In genomic region chr15:40440300-40441011, GRCh38 we compare ENCODE assay signal across 8 cellular contexts. TPM values are rescaled to one million over a fixed set of nuclear protein-coding genes. Genes with fewer than 3 reads are reported as not detected.
DNase-seq lines count a peak whose midpoint lies in the region; ATAC-seq and TF ChIP-seq lines count a peak whose summit lies in the region.

Gene BAHD1 (plus strand): TSS chr15:40440953. CDS start chr15:40458465, 17,512 bp downstream.

- 0% methylated on average over 21 to 24 of the region's 54 CpGs for WGBS in upper lobe of left lung, 2 donors

- peak within 1 kb of the TSS; percentile 73 to 91 (median 80) for H3K27ac ChIP-seq in upper lobe of left lung

- H3K27me3 Mint-ChIP-seq in activated naive CD8-positive, alpha-beta T cell treated with anti-CD3 and anti-CD28 coated beads, Interleukin-2, amount 50 U/mL, for 24 hours = peaks cover 35% of the 10 kb centered on the region

- H3K9me3 ChIP-seq in upper lobe of left lung = no peaks in the 10 kb centered on the region

- peak; percentile 16; the same call in 1 of the 2 replicates for TF ChIP-seq CTCF in GM12874 (IDR thresholded peaks at IDR 0.05; ENCODE audit: insufficient read depth, low read depth, low read length)
- TF ChIP-seq CTCF in upper lobe of left lung (IDR thresholded peaks at IDR 0.05) = no peak

- H3K27ac Mint-ChIP-seq in activated naive CD8-positive, alpha-beta T cell treated with anti-CD3 and anti-CD28 coated beads, Interleukin-2, amount 50 U/mL, for 24 hours = peak within 1 kb of the TSS; percentile 87

- H3K4me3 Mint-ChIP-seq in activated naive CD8-positive, alpha-beta T cell treated with anti-CD3 and anti-CD28 coated beads, Interleukin-2, amount 50 U/mL, for 24 hours = peak within 1 kb of the TSS; percentile 84

- peaks cover 0 to 28% (median 13%) of the 10 kb centered on the region in 4 donors for H3K27me3 ChIP-seq in upper lobe of left lung

- H3K9me3 Mint-ChIP-seq in activated naive CD8-positive, alpha-beta T cell treated with anti-CD3 and anti-CD28 coated beads, Interleukin-2, amount 50 U/mL, for 24 hours = no peaks in the 10 kb centered on the region

- H3K36me3 Mint-ChIP-seq in activated naive CD8-positive, alpha-beta T cell treated with anti-CD3 and anti-CD28 coated beads, Interleukin-2, amount 50 U/mL, for 24 hours (ENCODE audit: low read depth) = no peaks in the 10 kb centered on the region

- no peaks in the 10 kb centered on the region for H3K36me3 ChIP-seq in upper lobe of left lung

- H3K4me1 ChIP-seq in upper lobe of left lung = peaks cover 49 to 73% (median 53%) of the 10 kb centered on the region in 4 donors

- ATAC-seq in HG02763 (IDR thresholded peaks at IDR 0.05; ENCODE audit: unreplicated experiment) (peak; percentile 91), upper lobe of left lung (ENCODE audit: low FRiP score in 2 of 2) (peak; percentile 92 to 96)
- ATAC-seq in activated naive CD8-positive, alpha-beta T cell treated with anti-CD3 and anti-CD28 coated beads, Interleukin-2, amount 50 U/mL, for 24 hours = peak; percentile 92

- intact Hi-C loops in cardiac septum (cut with DNase I) = loop anchor here (5.0 kb wide), 1 partner anchor 67 kb away; no protein-coding TSS in a partner anchor

- TF ChIP-seq EP300 in upper lobe of left lung (IDR thresholded peaks at IDR 0.05) = no peak

- H3K4me3 ChIP-seq in upper lobe of left lung = peak within 1 kb of the TSS; percentile 76 to 99 (median 97)

- peak; percentile 48 for DNase-seq in NCI-H1417 treated with DMSO at 0.1 percent for 48 hours (lab: John Stamatoyannopoulos, UW)
- peak; percentile 88 for DNase-seq in SW480 (ENCODE audit: low spot score)
- DNase-seq in activated naive CD8-positive, alpha-beta T cell treated with anti-CD3 and anti-CD28 coated beads, Interleukin-2, amount 50 U/mL, for 24 hours = peak; percentile 98
- peak; percentile 99 for DNase-seq in cardiac septum (ENCODE audit: low spot score)
- DNase-seq in pons (ENCODE audit: low spot score) = peak; percentile 94
- peak; percentile 97 to 99 for DNase-seq in upper lobe of left lung

- H3K4me1 Mint-ChIP-seq in activated naive CD8-positive, alpha-beta T cell treated with anti-CD3 and anti-CD28 coated beads, Interleukin-2, amount 50 U/mL, for 24 hours = peaks cover 57% of the 10 kb centered on the region

- peak in 1 of 4 donors; percentile 51 for TF ChIP-seq POLR2A in upper lobe of left lung (IDR thresholded peaks at IDR 0.05)

RNA-seq across cellular contexts. Expression of gene BAHD1, which starts in this region (rescaled TPM):
- total RNA-seq in cardiac septum (17.7 TPM), upper lobe of left lung (10 to 100 TPM; 21.0 to 36.9 (median 28.5) TPM)

Comparison
In these comparisons a context has a peak if more than half of its experiments do, and no peak if none do; other contexts are left out.
1. Peak in every context shown above with its lines: DNase-seq, ATAC-seq, H3K4me3 ChIP-seq and H3K27ac ChIP-seq.
2. DNase-seq: peak in every context shown above with its lines; median percentile 99 in cardiac septum; 98 in activated naive CD8-positive, alpha-beta T cell treated with anti-CD3 and anti-CD28 coated beads, Interleukin-2, amount 50 U/mL, for 24 hours; 98 in upper lobe of left lung; 94 in pons; 88 in SW480; 48 in NCI-H1417 treated with DMSO at 0.1 percent for 48 hours.